ENCODE assay signal across 35 cellular contexts in the genomic region with DNA sequence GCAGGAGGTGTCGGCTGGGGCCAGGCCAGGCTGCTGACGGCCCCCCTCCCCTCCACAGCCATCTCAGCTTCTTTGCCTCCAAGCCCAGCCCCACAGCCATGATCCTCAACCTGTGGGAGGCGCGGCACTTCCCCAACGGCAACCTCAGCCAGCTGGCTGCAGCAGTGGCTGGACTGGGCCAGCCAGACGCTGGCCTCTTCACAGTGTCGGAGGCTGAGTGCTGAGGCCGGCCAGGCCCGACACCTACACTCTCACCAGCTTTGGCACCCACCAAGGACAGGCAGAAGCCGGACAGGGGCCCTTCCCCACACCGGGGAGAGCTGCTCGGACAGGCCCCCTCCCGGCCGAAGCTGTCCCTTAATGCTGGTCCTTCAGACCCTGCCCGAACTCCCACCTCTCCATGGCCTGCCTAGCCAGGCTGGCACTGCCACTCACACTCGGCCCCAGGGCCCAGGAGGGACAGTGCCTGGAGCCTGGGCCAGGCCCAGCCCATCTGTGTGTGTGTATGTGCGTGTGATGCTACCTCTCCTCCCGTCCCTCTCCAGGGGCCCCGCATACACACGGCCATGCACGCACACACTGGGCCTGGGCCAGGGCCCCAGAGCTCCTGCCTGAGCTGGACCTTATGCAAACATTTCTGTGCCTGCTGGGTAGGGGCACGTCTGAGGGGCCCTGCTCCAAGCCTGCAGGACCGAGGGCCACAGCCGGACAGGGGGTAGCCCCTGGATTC. TPM values are rescaled to one million over a fixed set of nuclear protein-coding genes. Genes with fewer than 3 reads are reported as not detected.
"Had no signal": no experiment of that assay in that cellular context is flagged by ENCODE, and none has a peak within 500 bp of the region (broad histone marks: within the 10 kb centered on the region; RNA-seq: fewer than 3 reads in every experiment).

No MANE protein-coding gene starts in this region.

- ATAC-seq: activated CD4-positive, alpha-beta T cell treated with anti-CD3 and anti-CD28 coated beads for 36 hours; activated CD4-positive, CD25-positive, alpha-beta regulatory T cell treated with anti-CD3 and anti-CD28 coated beads, Interleukin-2, amount 50 U/mL, for 24 hours; activated CD8-positive, alpha-beta T cell treated with anti-CD3 and anti-CD28 coated beads, Interleukin-2, amount 10 ng/mL, durations not matched to agents 7 days and 5 days; activated naive CD4-positive, alpha-beta T cell treated with anti-CD3 and anti-CD28 coated beads, Interleukin-2, amount 50 U/mL, for 72 hours; activated T-cell treated with anti-CD3 and anti-CD28 coated beads, Interleukin-2, amount 50 U/mL, for 4 hours; body of pancreas; WTC11 had no signal

- H3K4me1 ChIP-seq: adrenal gland, body of pancreas, breast epithelium, SJCRH30 had no signal

- H3K36me3 ChIP-seq: adrenal gland, breast epithelium, SJCRH30 had no signal

- H3K9me3 ChIP-seq: adrenal gland, body of pancreas, breast epithelium, SJCRH30 had no signal

- H3K27me3 ChIP-seq: body of pancreas had no signal

- DNase-seq: activated CD4-positive, alpha-beta T cell treated with anti-CD3 and anti-CD28 coated beads for 36 hours; activated CD4-positive, alpha-beta T cell treated with anti-CD3 and anti-CD28 coated beads, Interleukin-2, amount 10 ng/mL, durations not matched to agents 7 days and 5 days; activated CD4-positive, alpha-beta T cell treated with anti-CD3 and anti-CD28 coated beads, Interleukin-2, amount 50 U/mL, for 48 hours; activated CD8-positive, alpha-beta memory T cell treated with anti-CD3 and anti-CD28 coated beads, Interleukin-2, amount 50 U/mL, for 4 hours; activated CD8-positive, alpha-beta T cell treated with anti-CD3 and anti-CD28 coated beads, Interleukin-2, amount 10 ng/mL, durations not matched to agents 7 days and 5 days; activated gamma-delta T cell treated with Interleukin-2 at 50 U/mL for 16 hours; activated naive CD4-positive, alpha-beta T cell treated with anti-CD3 and anti-CD28 coated beads for 36 hours; activated T-cell treated with anti-CD3 and anti-CD28 coated beads for 4 hours; activated T-cell treated with anti-CD3 and anti-CD28 coated beads, Interleukin-2, amount 50 U/mL, for 4 hours; adrenal gland; body of pancreas; caudate nucleus; Karpas-422; NCI-H1105; NCI-H1417 treated with DMSO at 0.1 percent for 48 hours; NCI-H187 treated with DMSO at 0.1 percent for 48 hours; NCI-H2081; NCI-H2171 treated with DMSO at 0.1 percent for 48 hours; NCI-H2227 treated with DMSO at 0.1 percent for 48 hours; NCI-H446 treated with DMSO at 0.1 percent for 48 hours; NCI-H524; NCI-H69; SHP77; SJCRH30; T1000 had no signal

- H3K4me3 ChIP-seq: adrenal gland, body of pancreas, breast epithelium, SJCRH30, SK-N-MC had no signal

- H3K27ac ChIP-seq: adrenal gland, body of pancreas, breast epithelium, RWPE1, SJCRH30, SK-N-MC had no signal

- FAIRE-seq: astrocyte, RCC 7860, TTC549 had no signal

RNA-seq across cellular contexts. Expression of gene HK3, which starts 19.3 kb away (rescaled TPM):
- total RNA-seq: activated CD4-positive, alpha-beta T cell treated with anti-CD3 and anti-CD28 coated beads for 36 hours; activated CD8-positive, alpha-beta T cell treated with anti-CD3 and anti-CD28 coated beads, Interleukin-2, amount 10 ng/mL, durations not matched to agents 7 days and 5 days; activated naive CD4-positive, alpha-beta T cell treated with anti-CD3 and anti-CD28 coated beads for 36 hours; astrocyte; MCF 10A; SJCRH30 had no signal
